ENCODE assay signal across 24 cellular contexts in the genomic region with DNA sequence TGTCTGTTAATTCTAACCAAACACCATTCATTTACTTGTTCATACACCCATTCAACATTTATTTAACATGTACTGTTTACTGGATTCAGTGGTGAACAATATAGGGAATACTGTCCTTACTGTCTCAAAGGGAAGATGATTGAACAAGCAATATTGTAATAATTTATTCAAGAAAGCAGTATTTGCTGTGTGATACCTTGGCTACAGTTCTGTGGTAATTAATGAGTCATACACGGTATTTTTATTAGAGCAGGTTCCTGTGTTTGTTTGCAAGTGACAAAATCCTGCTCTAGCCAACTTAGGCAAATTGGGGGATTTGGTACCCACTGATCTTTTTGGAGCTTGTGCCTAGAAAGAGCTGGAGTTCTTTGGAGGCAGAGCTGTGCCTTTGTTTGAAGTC. TPM values are rescaled to one million over a fixed set of nuclear protein-coding genes. Genes with fewer than 3 reads are reported as not detected.
"Had no signal": no experiment of that assay in that cellular context is flagged by ENCODE, and none has a peak within 500 bp of the region (broad histone marks: within the 10 kb centered on the region; RNA-seq: fewer than 3 reads in every experiment).

No MANE protein-coding gene starts in this region.

- H3K27ac ChIP-seq: esophagus muscularis mucosa, foreskin keratinocyte, heart right ventricle, lower lobe of right lung, prostate gland, sigmoid colon, stomach, thyroid gland had no signal

- H3K4me3 ChIP-seq: esophagus muscularis mucosa, heart right ventricle, lower lobe of right lung, prostate gland, sigmoid colon, stomach, thyroid gland had no signal

- H3K9me3 ChIP-seq: esophagus muscularis mucosa, heart right ventricle, lower lobe of right lung, prostate gland, sigmoid colon, stomach, thyroid gland had no signal

- H3K27me3 ChIP-seq: esophagus muscularis mucosa, foreskin keratinocyte, heart right ventricle, sigmoid colon, stomach, thyroid gland had no signal

- DNase-seq: effector CD8-positive, alpha-beta T cell; endodermal cell; foreskin keratinocyte; glutamatergic neuron; heart right ventricle; hippocampal formation; islet precursor cell; kidney glomerular epithelial cell; left ventricle myocardium superior; lower lobe of right lung; naive thymus-derived CD8-positive, alpha-beta T cell; nephron progenitor cell; nucleus accumbens; right cardiac atrium; sigmoid colon; stimulated activated CD4-positive, alpha-beta T cell treated with anti-CD3 and anti-CD28 coated beads, Interleukin-2, amount 100 ng/mL, for 24 hours; stimulated activated CD4-positive, alpha-beta T cell treated with anti-CD3 and anti-CD28 coated beads, Interleukin-4, amount 100 ng/mL, for 24 hours; stimulated activated naive CD4-positive, alpha-beta T cell treated with Interleukin-2 at 50 U/mL for 16 hours; stomach; thyroid gland; trophoblast cell had no signal

- FAIRE-seq: colon had no signal

- H3K36me3 ChIP-seq: prostate gland had no signal

- H3K4me1 ChIP-seq: esophagus muscularis mucosa, foreskin keratinocyte, heart right ventricle, lower lobe of right lung, prostate gland, sigmoid colon, stomach, thyroid gland had no signal

- ATAC-seq: foreskin keratinocyte; heart right ventricle; left ventricle myocardium superior; lower lobe of right lung; naive thymus-derived CD8-positive, alpha-beta T cell; right cardiac atrium had no signal

RNA-seq across cellular contexts. Expression of a gene that starts 15.7 kb away (rescaled TPM):
- total RNA-seq: naive thymus-derived CD8-positive, alpha-beta T cell had no signal
